ENCODE assay signal across 8 cellular contexts in the genomic region with DNA sequence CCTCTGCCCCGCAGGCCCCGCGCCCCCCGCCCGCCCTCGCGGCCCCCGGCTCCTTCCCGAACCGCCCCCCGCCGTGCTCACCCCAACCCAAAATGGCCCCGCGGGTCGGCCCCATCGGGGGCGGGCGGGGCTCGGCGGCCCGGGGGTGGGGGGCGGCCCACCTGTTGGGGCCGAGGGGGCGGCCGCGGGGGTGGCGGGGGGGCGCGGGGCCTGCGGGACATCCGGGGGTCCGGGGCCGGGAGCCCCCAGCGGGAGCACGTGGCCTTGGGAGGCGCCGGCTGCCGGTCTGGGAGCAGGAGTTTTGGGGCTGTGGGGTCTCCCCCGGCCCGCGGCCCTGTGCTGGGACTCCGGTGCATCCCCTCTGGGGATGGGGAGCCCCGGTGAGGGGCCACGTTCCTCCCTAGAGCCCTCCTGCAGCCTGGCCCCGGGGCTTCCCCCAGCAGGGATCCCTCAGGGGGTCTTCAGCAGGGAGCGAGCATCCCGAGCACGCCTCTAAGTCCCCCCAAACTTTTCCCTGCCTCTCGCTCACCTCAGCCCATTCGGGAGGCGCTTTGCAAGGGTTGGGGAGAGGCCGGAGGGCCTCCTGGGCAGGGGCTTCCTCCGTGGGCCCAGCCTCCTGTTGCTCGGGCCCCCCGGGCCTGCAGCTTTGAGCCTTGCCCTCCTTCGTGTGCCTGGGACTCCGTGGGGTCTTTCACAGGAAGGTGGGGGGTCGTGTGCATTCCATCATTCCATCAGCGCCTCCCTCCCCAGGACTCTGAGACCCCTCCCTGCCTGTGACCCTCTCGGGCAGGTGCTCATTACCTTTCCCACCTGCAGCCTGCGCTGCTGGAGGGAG. TPM values are rescaled to one million over a fixed set of nuclear protein-coding genes. Genes with fewer than 3 reads are reported as not detected.
DNase-seq lines count a peak whose midpoint lies in the region; ATAC-seq lines count a peak whose summit lies in the region.

No MANE protein-coding gene starts in this region.

- peak overlapping the region; percentile 88 for H3K27ac Mint-ChIP-seq in activated CD4-positive, alpha-beta T cell treated with anti-CD3 and anti-CD28 coated beads for 36 hours
- H3K27ac Mint-ChIP-seq in activated naive CD4-positive, alpha-beta T cell treated with anti-CD3 and anti-CD28 coated beads for 36 hours = peak overlapping the region; percentile 88

- H3K27me3 Mint-ChIP-seq in activated CD4-positive, alpha-beta T cell treated with anti-CD3 and anti-CD28 coated beads for 36 hours = no peaks in the 10 kb centered on the region
- H3K27me3 Mint-ChIP-seq in activated naive CD4-positive, alpha-beta T cell treated with anti-CD3 and anti-CD28 coated beads for 36 hours (ENCODE audit: low read depth) = no peaks in the 10 kb centered on the region

- no peak for ATAC-seq in activated CD4-positive, alpha-beta T cell treated with anti-CD3 and anti-CD28 coated beads for 36 hours
- ATAC-seq in stimulated activated naive CD8-positive, alpha-beta T cell treated with anti-CD3 and anti-CD28 coated beads, Interleukin-15, Interleukin-2, amounts not matched to agents 100 U/mL and 50 U/mL, for 24 hours = no peak
- ATAC-seq in GM19397 (IDR thresholded peaks at IDR 0.05; ENCODE audit: unreplicated experiment) = no peak

- no peak for DNase-seq in activated CD4-positive, alpha-beta T cell treated with anti-CD3 and anti-CD28 coated beads for 36 hours
- no peak for DNase-seq in activated CD4-positive, alpha-beta T cell treated with anti-CD3 and anti-CD28 coated beads, Interleukin-2, amount 50 U/mL, for 48 hours
- no peak for DNase-seq in activated naive CD4-positive, alpha-beta T cell treated with anti-CD3 and anti-CD28 coated beads for 36 hours
- peak; percentile 24 for DNase-seq in stimulated activated naive CD8-positive, alpha-beta T cell treated with anti-CD3 and anti-CD28 coated beads, Interleukin-15, Interleukin-2, amounts not matched to agents 100 U/mL and 50 U/mL, for 24 hours
- DNase-seq in dermis blood vessel endothelial cell (no peak), SW480 (ENCODE audit: low spot score) (no peak)

- H3K36me3 Mint-ChIP-seq in activated CD4-positive, alpha-beta T cell treated with anti-CD3 and anti-CD28 coated beads for 36 hours (ENCODE audit: low read depth) = peaks cover 26% of the 10 kb centered on the region
- H3K36me3 Mint-ChIP-seq in activated naive CD4-positive, alpha-beta T cell treated with anti-CD3 and anti-CD28 coated beads for 36 hours (ENCODE audit: low read depth) = peaks cover 14% of the 10 kb centered on the region

- CTCF ChIA-PET in activated CD4-positive, alpha-beta T cell treated with anti-CD3 and anti-CD28 coated beads for 36 hours (lab: Charles Lee) = interaction anchor here (0.7 kb wide), 1 partner anchor 61 kb away, joined by 3 read pairs; no protein-coding TSS in a partner anchor
- CTCF ChIA-PET in activated naive CD4-positive, alpha-beta T cell treated with anti-CD3 and anti-CD28 coated beads for 36 hours (lab: Charles Lee) = no interaction called here

- peak overlapping the region; percentile 69 for H3K4me3 ChIP-seq in iPS-18c (ENCODE audit: insufficient read depth, low read depth, low read length)

- intact Hi-C loops in activated CD4-positive, alpha-beta T cell treated with anti-CD3 and anti-CD28 coated beads for 36 hours (cut with DNase I, micrococcal nuclease) = loop anchor here in 1 of 2 experiments (5.0 kb wide), 1 partner anchor 52 kb away; a partner anchor contains a TSS
- intact Hi-C loops in activated naive CD4-positive, alpha-beta T cell treated with anti-CD3 and anti-CD28 coated beads for 36 hours (cut with micrococcal nuclease) = loop anchor here (2.0 kb wide), 1 partner anchor 50 kb away; no protein-coding TSS in a partner anchor

- H3K4me3 Mint-ChIP-seq in activated CD4-positive, alpha-beta T cell treated with anti-CD3 and anti-CD28 coated beads for 36 hours = peak overlapping the region; percentile 81
- H3K4me3 Mint-ChIP-seq in activated naive CD4-positive, alpha-beta T cell treated with anti-CD3 and anti-CD28 coated beads for 36 hours = peak overlapping the region; percentile 86

- H3K4me1 Mint-ChIP-seq in activated CD4-positive, alpha-beta T cell treated with anti-CD3 and anti-CD28 coated beads for 36 hours = peaks cover 21% of the 10 kb centered on the region
- H3K4me1 Mint-ChIP-seq in activated naive CD4-positive, alpha-beta T cell treated with anti-CD3 and anti-CD28 coated beads for 36 hours (ENCODE audit: low read depth) = peaks cover 28% of the 10 kb centered on the region

- H3K9me3 ChIP-seq in iPS-18c (ENCODE audit: control insufficient read depth, insufficient read depth, low read length) = no peaks in the 10 kb centered on the region

- POLR2A ChIA-PET in activated CD4-positive, alpha-beta T cell treated with anti-CD3 and anti-CD28 coated beads for 36 hours (lab: Charles Lee) = no interaction called here

- no peaks in the 10 kb centered on the region for H3K9me3 Mint-ChIP-seq in activated CD4-positive, alpha-beta T cell treated with anti-CD3 and anti-CD28 coated beads for 36 hours (ENCODE audit: low read depth)
- H3K9me3 Mint-ChIP-seq in activated naive CD4-positive, alpha-beta T cell treated with anti-CD3 and anti-CD28 coated beads for 36 hours = no peaks in the 10 kb centered on the region

RNA-seq across cellular contexts. Expression of a gene that starts 0.7 kb away (rescaled TPM):
- total RNA-seq in activated CD4-positive, alpha-beta T cell treated with anti-CD3 and anti-CD28 coated beads for 36 hours = 100 to 1,000 TPM; 136 to 152 TPM
- total RNA-seq in activated naive CD4-positive, alpha-beta T cell treated with anti-CD3 and anti-CD28 coated beads for 36 hours = 100 to 1,000 TPM; 106 to 115 TPM
- 43.4 and 55.5 TPM in 2 replicates for total RNA-seq in dermis blood vessel endothelial cell

RNA-seq across cellular contexts. Expression of a gene that starts 22.0 kb away (rescaled TPM):
- total RNA-seq in activated CD4-positive, alpha-beta T cell treated with anti-CD3 and anti-CD28 coated beads for 36 hours = 1 to 10 TPM; 1.4 to 2.4 TPM
- 1 to 10 TPM; 2.0 to 2.6 TPM for total RNA-seq in activated naive CD4-positive, alpha-beta T cell treated with anti-CD3 and anti-CD28 coated beads for 36 hours
- total RNA-seq in dermis blood vessel endothelial cell = 0.05 and 0.17 TPM in 2 replicates

RNA-seq across cellular contexts. Expression of a gene that starts 54.3 kb away (rescaled TPM):
- total RNA-seq in activated CD4-positive, alpha-beta T cell treated with anti-CD3 and anti-CD28 coated beads for 36 hours = 1 to 10 TPM; 1.1 to 1.2 TPM
- not detected for total RNA-seq in activated naive CD4-positive, alpha-beta T cell treated with anti-CD3 and anti-CD28 coated beads for 36 hours
- 265 and 324 TPM in 2 replicates for total RNA-seq in dermis blood vessel endothelial cell

Comparison
In these comparisons a context has a peak if more than half of its experiments do, and no peak if none do; other contexts are left out.
1. RNA of a gene that starts 54.3 kb away (total RNA-seq): 265 to 324 TPM in dermis blood vessel endothelial cell; 1.1 to 1.2 TPM in activated CD4-positive, alpha-beta T cell treated with anti-CD3 and anti-CD28 coated beads for 36 hours and not detected in activated naive CD4-positive, alpha-beta T cell treated with anti-CD3 and anti-CD28 coated beads for 36 hours; every median in the first group is over 100 times any median in the second.